Comparison of ENCODE assay signal across 6 cellular contexts in the genomic region with DNA sequence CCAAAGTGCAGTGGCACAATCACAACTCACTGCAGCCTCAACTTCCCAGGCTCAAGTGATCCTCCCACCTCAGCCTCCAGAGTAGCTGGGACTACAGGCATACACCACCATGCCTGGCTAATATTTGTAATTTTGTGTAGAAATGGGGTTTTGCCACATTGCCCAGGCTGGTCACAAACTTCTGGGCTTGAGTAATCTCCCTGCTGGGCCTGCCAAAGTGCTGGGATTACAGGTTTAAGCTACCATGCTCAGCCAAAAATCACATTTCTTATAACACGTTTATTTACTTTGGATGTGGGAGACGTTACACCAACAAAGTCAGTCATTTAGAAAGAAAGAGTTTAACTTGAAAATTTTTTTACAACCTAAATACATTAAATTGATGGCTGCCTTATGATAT.
"Had no signal": no experiment of that assay in that cellular context is flagged by ENCODE, and none has a peak within 500 bp of the region (broad histone marks: within the 10 kb centered on the region; RNA-seq: fewer than 3 reads in every experiment).

No MANE protein-coding gene starts in this region.

- ATAC-seq: GM23338, K562 had no signal

- H3K9me3 Mint-ChIP-seq: GM23338, H9 had no signal

- H3K27ac Mint-ChIP-seq: GM23338, H9 had no signal

- H3K4me3 ChIP-seq: GM23338, K562 had no signal

- DNase-seq: H9, HCEC 1CT, IMR-90, KG1 had no signal
